13 cellular contexts compared by ENCODE assay signal in genomic region chr7:55369427-55369826, GRCh38. TPM values are rescaled to one million over a fixed set of nuclear protein-coding genes. Genes with fewer than 3 reads are reported as not detected.
DNase-seq lines count a peak whose midpoint lies in the region; ATAC-seq and TF ChIP-seq lines count a peak whose summit lies in the region.
"Had no signal": no experiment of that assay in that cellular context is flagged by ENCODE, and none has a peak within 500 bp of the region (broad histone marks: within the 10 kb centered on the region; RNA-seq: fewer than 3 reads in every experiment).

No MANE protein-coding gene starts in this region.

- H3K4me1 ChIP-seq in uterus, result peaks cover 0 to 14% of the 10 kb centered on the region in 2 donors

- no peak overlapping the region for H3K9ac ChIP-seq in neural cell (ENCODE audit: low read length)

- TF ChIP-seq EP300 in neural cell (conservative IDR thresholded peaks at IDR 0.05; ENCODE audit: poor library complexity, severe bottlenecking), result no peak

- peaks cover 33% of the 10 kb centered on the region for H3K79me2 ChIP-seq in neural cell (replicated peaks; ENCODE audit: insufficient read depth, low read length)

- peaks cover 26% of the 10 kb centered on the region for H3K4me1 Mint-ChIP-seq in chondrocyte (ENCODE audit: low read depth)
- peaks cover 16 to 23% of the 10 kb centered on the region in 2 donors for H3K4me1 Mint-ChIP-seq in natural killer cell treated with Interleukin-12 subunit alpha and Interleukin-12 subunit beta and Interleukin-15 and Interleukin-18, amount 100 ng/mL, for 72 hours (ENCODE audit: low read depth in 2 of 2)

- no peaks in the 10 kb centered on the region for H3K36me3 Mint-ChIP-seq in chondrocyte (ENCODE audit: low read depth)
- no peaks in the 10 kb centered on the region for H3K36me3 Mint-ChIP-seq in natural killer cell treated with Interleukin-12 subunit alpha and Interleukin-12 subunit beta and Interleukin-15 and Interleukin-18, amount 100 ng/mL, for 72 hours

- intact Hi-C loops in uterus (cut with DNase I; ENCODE audit: low total_unique reads), result loop anchor here (10.0 kb wide), 1 partner anchor 195 kb away; no protein-coding TSS in a partner anchor

- no peak for TF ChIP-seq POLR2A in uterus (IDR thresholded peaks at IDR 0.05)

- DNase-seq in EH (ENCODE audit: low read depth) (peak; percentile 97), MV-4-11 (lab: John Stamatoyannopoulos, UW) (peak; percentile 84), chondrocyte (ENCODE audit: low spot score) (no peak), uterus (no peak), SHP77 treated with DMSO at 0.1 percent for 48 hours (lab: John Stamatoyannopoulos, UW) (no peak)
- no peak for DNase-seq in natural killer cell treated with Interleukin-12 subunit alpha and Interleukin-12 subunit beta and Interleukin-15 and Interleukin-18, amount 100 ng/mL, for 72 hours (ENCODE audit: low spot score)
- DNase-seq: activated T-cell treated with anti-CD3 and anti-CD28 coated beads for 4 hours, aorta, NCI-H526 treated with DMSO at 0.1 percent for 48 hours, right cardiac atrium, SHP77 had no signal

- H3K9me3 Mint-ChIP-seq in chondrocyte (ENCODE audit: low read depth), result no peaks in the 10 kb centered on the region
- H3K9me3 Mint-ChIP-seq in natural killer cell treated with Interleukin-12 subunit alpha and Interleukin-12 subunit beta and Interleukin-15 and Interleukin-18, amount 100 ng/mL, for 72 hours, result no peaks in the 10 kb centered on the region

- H3K36me3 ChIP-seq in neural cell (ENCODE audit: insufficient read depth, low read length) (no peaks in the 10 kb centered on the region), uterus (no peaks in the 10 kb centered on the region)

- no peaks in the 10 kb centered on the region for H3K9me2 ChIP-seq in neural cell (ENCODE audit: insufficient read depth, low read length)

- H4K20me1 ChIP-seq in neural cell (ENCODE audit: insufficient read depth), result no peaks in the 10 kb centered on the region

- H3K27me3 ChIP-seq in neural cell (ENCODE audit: insufficient read depth, low read depth, low read length) (no peaks in the 10 kb centered on the region), uterus (no peaks in the 10 kb centered on the region)

- no peak for TF ChIP-seq RAD21 in neural cell (conservative IDR thresholded peaks at IDR 0.05)

- no peak overlapping the region for H3K4me3 Mint-ChIP-seq in chondrocyte (ENCODE audit: unreplicated experiment)
- no peak overlapping the region for H3K4me3 Mint-ChIP-seq in natural killer cell treated with Interleukin-12 subunit alpha and Interleukin-12 subunit beta and Interleukin-15 and Interleukin-18, amount 100 ng/mL, for 72 hours

- H3K4me2 ChIP-seq in neural cell (ENCODE audit: low read length), result no peak overlapping the region

- no peaks in the 10 kb centered on the region for H3F3A ChIP-seq in neural cell (ENCODE audit: insufficient read depth, low read length, poor library complexity, severe bottlenecking)

- H2AFZ ChIP-seq in neural cell (ENCODE audit: low read depth, low read length), result no peak overlapping the region

- no peaks in the 10 kb centered on the region for H3K27me3 Mint-ChIP-seq in chondrocyte (ENCODE audit: low read depth)
- no peaks in the 10 kb centered on the region for H3K27me3 Mint-ChIP-seq in natural killer cell treated with Interleukin-12 subunit alpha and Interleukin-12 subunit beta and Interleukin-15 and Interleukin-18, amount 100 ng/mL, for 72 hours

- H3K4me3 ChIP-seq in neural cell (ENCODE audit: low read length) (peak overlapping the region; percentile 6), uterus (no peak overlapping the region)

- H3K27ac Mint-ChIP-seq in chondrocyte (ENCODE audit: unreplicated experiment), result peak overlapping the region; percentile 76
- H3K27ac Mint-ChIP-seq in natural killer cell treated with Interleukin-12 subunit alpha and Interleukin-12 subunit beta and Interleukin-15 and Interleukin-18, amount 100 ng/mL, for 72 hours, result no peak overlapping the region

- no peak overlapping the region for H3K27ac ChIP-seq in neural cell (ENCODE audit: low read length)
- H3K27ac ChIP-seq in uterus, result no peak overlapping the region

- TF ChIP-seq CTCF in chondrocyte (IDR thresholded peaks at IDR 0.05) (no peak), neural cell (IDR thresholded peaks at IDR 0.05; ENCODE audit: poor library complexity, severe bottlenecking) (no peak), uterus (IDR thresholded peaks at IDR 0.05) (no peak)

- ATAC-seq in GM18502 (IDR thresholded peaks at IDR 0.05; ENCODE audit: poor library complexity, unreplicated experiment), result no peak
- ATAC-seq in natural killer cell treated with Interleukin-12 subunit alpha and Interleukin-12 subunit beta and Interleukin-15 and Interleukin-18, amount 100 ng/mL, for 72 hours, result no peak
- ATAC-seq: right cardiac atrium had no signal

- H3K9me3 ChIP-seq in neural cell (ENCODE audit: low read length) (no peaks in the 10 kb centered on the region), uterus (no peaks in the 10 kb centered on the region)

TF ChIP-seq in neural cell, 6 proteins besides CTCF, POLR2A, EP300 and RAD21:
- no peak for TF ChIP-seq POLR2AphosphoS5 (IDR thresholded peaks at IDR 0.05)
- TF ChIP-seq REST (IDR thresholded peaks at IDR 0.05; ENCODE audit: borderline replicate concordance), result no peak
- no peak for TF ChIP-seq EZH2 (IDR thresholded peaks at IDR 0.05; ENCODE audit: borderline replicate concordance, insufficient read depth, low read length, poor library complexity, severe bottlenecking)
- no peak for TF ChIP-seq MXI1 (conservative IDR thresholded peaks at IDR 0.05; ENCODE audit: poor library complexity, severe bottlenecking)

RNA-seq across cellular contexts. Expression of gene LANCL2, which starts 4.3 kb away (rescaled TPM):
- 13.9 to 21.3 TPM (median 20.4 TPM) in 3 replicates for total RNA-seq in chondrocyte
- polyA plus RNA-seq in neural cell, result 51.2 and 59.3 TPM in 2 replicates
- 70.8 and 73.4 TPM in 2 replicates for polyA minus RNA-seq in neural cell
- 10 to 100 TPM in 1 of 4 donors, 1 to 10 TPM in 3; 3.5 to 31.4 (median 6.7) TPM for total RNA-seq in uterus
- total RNA-seq in natural killer cell treated with Interleukin-12 subunit alpha and Interleukin-12 subunit beta and Interleukin-15 and Interleukin-18, amount 100 ng/mL, for 72 hours, result 10 to 100 TPM; 14.3 to 28.2 TPM

Comparison
In these comparisons a context has a peak if more than half of its experiments do, and no peak if none do; other contexts are left out.
1. DNase-seq: peak in EH (single experiment) and MV-4-11 (single experiment); none in chondrocyte (single experiment), uterus (0 of 2), SHP77 treated with DMSO at 0.1 percent for 48 hours (single experiment) and natural killer cell treated with Interleukin-12 subunit alpha and Interleukin-12 subunit beta and Interleukin-15 and Interleukin-18, amount 100 ng/mL, for 72 hours (single experiment).